ENCODE assay signal across 16 cellular contexts in the genomic region with DNA sequence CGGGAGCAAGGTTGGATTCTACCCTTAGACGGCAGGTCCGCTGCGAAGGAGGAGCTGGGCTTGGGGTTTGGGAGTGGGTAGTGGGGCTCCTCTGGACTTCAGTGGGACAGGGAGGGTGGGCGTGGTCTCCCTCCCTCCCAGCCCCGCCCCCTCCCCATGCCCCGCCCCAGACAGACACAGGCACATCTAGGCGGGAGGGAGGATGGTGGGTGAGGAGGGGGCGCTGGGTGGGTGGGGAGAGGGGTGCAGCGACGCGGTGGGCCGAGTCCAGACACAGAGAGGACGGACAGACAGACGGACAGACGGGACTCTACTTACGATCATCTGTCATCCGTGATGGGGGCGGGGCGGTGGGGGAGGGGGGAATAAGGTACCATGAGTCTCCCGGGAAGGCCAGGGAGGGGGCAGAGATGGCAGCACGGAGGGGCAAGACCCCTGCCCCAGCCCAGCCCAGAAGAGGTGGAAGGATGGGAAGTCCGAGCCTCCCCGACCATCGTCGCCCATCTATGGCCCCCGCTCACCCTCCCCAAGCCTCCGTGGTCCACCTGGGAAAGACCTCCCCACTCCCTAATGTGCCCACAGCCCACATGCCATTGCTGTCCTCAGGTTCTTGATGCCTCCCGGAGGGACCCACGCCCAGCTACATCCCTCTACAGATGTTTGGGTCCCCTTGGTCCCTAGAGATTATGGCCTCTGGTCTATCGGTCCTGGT.
DNase-seq lines count a peak whose midpoint lies in the region; ATAC-seq and TF ChIP-seq lines count a peak whose summit lies in the region.
"Had no signal": no experiment of that assay in that cellular context is flagged by ENCODE, and none has a peak within 500 bp of the region (broad histone marks: within the 10 kb centered on the region; RNA-seq: fewer than 3 reads in every experiment).

No MANE protein-coding gene starts in this region.

- CTCF ChIA-PET in PC-9 (lab: Charles Lee): interaction anchor here (0.6 kb wide), 1 partner anchor 13 kb away, joined by 3 read pairs; no protein-coding TSS in a partner anchor

- no peaks in the 10 kb centered on the region for H3K9me2 ChIP-seq in GM23338 (ENCODE audit: insufficient read depth)
- H3K9me2 ChIP-seq in PC-9 (ENCODE audit: insufficient read depth): no peaks in the 10 kb centered on the region

- H3K36me3 Mint-ChIP-seq in GM23338 (ENCODE audit: low read depth): peaks cover 72% of the 10 kb centered on the region
- no peaks in the 10 kb centered on the region for H3K36me3 Mint-ChIP-seq in dendritic cell treated with granulocyte-macrophage colony-stimulating factor and Interleukin-4, amounts not matched to agents 40 ng/mL and 50 ng/mL, for 4 days (ENCODE audit: low read depth)
- H3K36me3 Mint-ChIP-seq: CD8-positive, alpha-beta T cell had no signal

- H3K4me2 ChIP-seq in GM23338 (no peak overlapping the region), osteoblast (ENCODE audit: insufficient read depth, low read length) (no peak overlapping the region), PC-9 (no peak overlapping the region)
- H3K4me2 ChIP-seq: A549 had no signal

- BruUV-seq in PC-9 (replicated peaks; lab: Mats Ljungman, UMichigan): no TSS peak

- H3K9me3 Mint-ChIP-seq in GM23338: no peaks in the 10 kb centered on the region; the same call in 2 of the 3 replicates
- no peaks in the 10 kb centered on the region for H3K9me3 Mint-ChIP-seq in dendritic cell treated with granulocyte-macrophage colony-stimulating factor and Interleukin-4, amounts not matched to agents 40 ng/mL and 50 ng/mL, for 4 days

- H3K79me2 ChIP-seq in GM23338 (replicated peaks; ENCODE audit: insufficient read depth): no peaks in the 10 kb centered on the region
- no peaks in the 10 kb centered on the region for H3K79me2 ChIP-seq in osteoblast (ENCODE audit: insufficient read depth, low read length)
- no peaks in the 10 kb centered on the region for H3K79me2 ChIP-seq in PC-9 (ENCODE audit: low read depth)

- H3K4me3 Mint-ChIP-seq in GM23338: no peak overlapping the region
- H3K4me3 Mint-ChIP-seq in dendritic cell treated with granulocyte-macrophage colony-stimulating factor and Interleukin-4, amounts not matched to agents 40 ng/mL and 50 ng/mL, for 4 days: no peak overlapping the region
- H3K4me3 Mint-ChIP-seq: CD8-positive, alpha-beta T cell had no signal

- H3K36me3 ChIP-seq in GM23338 (ENCODE audit: insufficient read depth): 0 out of 2 replicates have a peak, but pooled peaks cover 4% of the 10 kb centered on the region
- H3K36me3 ChIP-seq in H7 (replicated peaks; ENCODE audit: control insufficient read depth, insufficient read depth, low read length): peaks cover 9% of the 10 kb centered on the region
- no peaks in the 10 kb centered on the region for H3K36me3 ChIP-seq in osteoblast (ENCODE audit: insufficient read depth, low read length)
- no peaks in the 10 kb centered on the region for H3K36me3 ChIP-seq in PC-9 (ENCODE audit: low read depth)
- H3K36me3 ChIP-seq: HAP-1 had no signal

- 0 out of 2 replicates have a peak, but pooled peaks cover 6% of the 10 kb centered on the region for H3F3A ChIP-seq in GM23338 (replicated peaks; ENCODE audit: low read depth)
- H3F3A ChIP-seq in PC-9 (ENCODE audit: insufficient read depth, low read depth): no peaks in the 10 kb centered on the region

- H3K27ac ChIP-seq in GM23338 (ENCODE audit: low read depth) (no peak overlapping the region), osteoblast (ENCODE audit: low read depth, low read length) (no peak overlapping the region), PC-9 (no peak overlapping the region)
- H3K27ac ChIP-seq: A549, C4-2B had no signal

- no peak for DNase-seq in GM23338 (ENCODE audit: low spot score)
- peak; percentile 74 for DNase-seq in H7
- peak; percentile 74 for DNase-seq in osteoblast (ENCODE audit: insufficient read length, low spot score, missing footprints)
- DNase-seq in PC-9: no peak
- DNase-seq: BE2C; CD8-positive, alpha-beta T cell; COR-L47; DMS153; DMS79 treated with DMSO at 0.1 percent for 48 hours; EL; GOT3 had no signal

- no peak for TF ChIP-seq CTCF in GM23338 (conservative IDR thresholded peaks at IDR 0.05; ENCODE audit: low read depth in 2 of 2)
- TF ChIP-seq CTCF in osteoblast (IDR thresholded peaks at IDR 0.05; ENCODE audit: extremely low read depth, low read depth, low read length): no peak
- TF ChIP-seq CTCF in PC-9 (conservative IDR thresholded peaks at IDR 0.05): no peak

- peaks cover 12% of the 10 kb centered on the region for H3K27me3 Mint-ChIP-seq in GM23338 (ENCODE audit: insufficient read depth, low read depth, poor library complexity)
- peaks cover 27% of the 10 kb centered on the region for H3K27me3 Mint-ChIP-seq in dendritic cell treated with granulocyte-macrophage colony-stimulating factor and Interleukin-4, amounts not matched to agents 40 ng/mL and 50 ng/mL, for 4 days

- H3K27me3 ChIP-seq in GM23338 (ENCODE audit: insufficient read depth) (no peaks in the 10 kb centered on the region), H7 (ENCODE audit: control insufficient read depth, insufficient read depth, low read length) (no peaks in the 10 kb centered on the region), osteoblast (ENCODE audit: insufficient read depth, low read length) (no peaks in the 10 kb centered on the region), PC-9 (ENCODE audit: insufficient read depth, low read depth) (peaks cover 13% of the 10 kb centered on the region)
- H3K27me3 ChIP-seq: BE2C had no signal

- H3K4me3 ChIP-seq in GM23338 (no peak overlapping the region), H7 (ENCODE audit: insufficient read depth, low read depth, low read length) (no peak overlapping the region), osteoblast (ENCODE audit: insufficient read depth, low read length) (no peak overlapping the region), PC-9 (no peak overlapping the region)
- H3K4me3 ChIP-seq: A549, HAP-1 had no signal

- H4K20me1 ChIP-seq in GM23338 (replicated peaks; ENCODE audit: insufficient read depth) (no peaks in the 10 kb centered on the region; the same call in 1 of the 2 replicates), osteoblast (ENCODE audit: insufficient read depth, low read length) (no peaks in the 10 kb centered on the region), PC-9 (ENCODE audit: insufficient read depth) (no peaks in the 10 kb centered on the region)

- no peaks in the 10 kb centered on the region for H3K4me1 ChIP-seq in GM23338 (ENCODE audit: insufficient read depth)
- H3K4me1 ChIP-seq in osteoblast (ENCODE audit: insufficient read depth, low read length): no peaks in the 10 kb centered on the region
- no peaks in the 10 kb centered on the region for H3K4me1 ChIP-seq in PC-9 (replicated peaks; ENCODE audit: insufficient read depth)
- H3K4me1 ChIP-seq: BE2C, HAP-1 had no signal

- no peaks in the 10 kb centered on the region for H3K4me1 Mint-ChIP-seq in GM23338
- peaks cover 7% of the 10 kb centered on the region for H3K4me1 Mint-ChIP-seq in dendritic cell treated with granulocyte-macrophage colony-stimulating factor and Interleukin-4, amounts not matched to agents 40 ng/mL and 50 ng/mL, for 4 days (ENCODE audit: low read depth)

- H3K9me3 ChIP-seq in osteoblast (ENCODE audit: low read depth, low read length) (no peaks in the 10 kb centered on the region), PC-9 (ENCODE audit: insufficient read depth, low read depth) (no peaks in the 10 kb centered on the region)
- H3K9me3 ChIP-seq: A549, BE2C had no signal

- ATAC-seq in GM23338: peak; percentile 50
- ATAC-seq in HG03439 (IDR thresholded peaks at IDR 0.05; ENCODE audit: unreplicated experiment): no peak
- ATAC-seq: A549; CD8-positive, alpha-beta T cell had no signal

- POLR2A ChIA-PET in PC-9 (lab: Charles Lee; ENCODE audit: unreplicated experiment): no interaction called here

- H3K27ac Mint-ChIP-seq in GM23338: no peak overlapping the region
- peak overlapping the region; percentile 15 for H3K27ac Mint-ChIP-seq in dendritic cell treated with granulocyte-macrophage colony-stimulating factor and Interleukin-4, amounts not matched to agents 40 ng/mL and 50 ng/mL, for 4 days
- H3K27ac Mint-ChIP-seq: CD8-positive, alpha-beta T cell had no signal

- no peak overlapping the region for H2AFZ ChIP-seq in GM23338
- no peak overlapping the region for H2AFZ ChIP-seq in osteoblast (ENCODE audit: low read length)
- H2AFZ ChIP-seq in PC-9: no peak overlapping the region

- intact Hi-C loops in dendritic cell treated with granulocyte-macrophage colony-stimulating factor and Interleukin-4, amounts not matched to agents 40 ng/mL and 50 ng/mL, for 4 days (cut with micrococcal nuclease): no loop called here
- intact Hi-C loops in PC-9 (cut with micrococcal nuclease; ENCODE audit: unreplicated experiment): no loop called here

Comparison
In these comparisons a context has a peak if more than half of its experiments do, and no peak if none do; other contexts are left out.
1. DNase-seq: peak in H7 (single experiment) and osteoblast (single experiment); none in GM23338 (single experiment) and PC-9 (0 of 2).